1 cellular context compared by ENCODE assay signal in the genomic region with DNA sequence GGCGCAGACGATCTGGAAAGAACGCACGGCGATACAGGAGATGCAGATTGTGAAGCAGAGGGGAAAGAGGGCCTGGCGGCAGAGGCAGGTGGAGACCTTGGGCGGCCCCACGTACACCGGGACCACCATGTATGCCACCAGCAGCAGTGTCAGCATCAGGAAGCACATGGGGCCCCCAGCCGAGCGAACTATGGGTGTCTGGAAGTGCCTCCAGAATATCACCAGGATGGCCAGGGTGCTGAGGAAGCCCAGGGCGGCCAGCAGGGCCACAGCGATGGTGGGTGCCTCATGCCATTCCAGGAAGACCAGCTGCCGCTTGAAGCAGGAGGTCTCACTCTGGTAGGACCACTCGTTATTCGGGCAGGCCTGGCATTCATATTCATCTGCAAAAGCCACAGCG.
TF ChIP-seq lines count a peak whose summit lies in the region.

No MANE protein-coding gene starts in this region.

TF ChIP-seq in H1, 55 proteins besides CTCF, POLR2A, EP300 and RAD21:
- TF ChIP-seq NANOG (IDR thresholded peaks at IDR 0.05; ENCODE audit: insufficient read depth, low read depth, low read length, poor library complexity, severe bottlenecking) (no peak), TAF1 (IDR thresholded peaks at IDR 0.05; ENCODE audit: low read depth, low read length) (no peak), SIN3A (conservative IDR thresholded peaks at IDR 0.05 in 1 of 2, IDR thresholded peaks at IDR 0.05 in 1 of 2; ENCODE audit: low read depth in 1 of 2, low read length in 2 of 2) (no peak), HDAC6 (IDR thresholded peaks at IDR 0.05; ENCODE audit: low read depth, low read length) (no peak), TCF12 (IDR thresholded peaks at IDR 0.05; ENCODE audit: low read depth, low read length) (no peak), SAP30 (IDR thresholded peaks at IDR 0.05; ENCODE audit: insufficient read depth, insufficient replicate concordance, low read length) (no peak), SIRT6 (IDR thresholded peaks at IDR 0.05; ENCODE audit: low read length) (no peak), SRF (IDR thresholded peaks at IDR 0.05; ENCODE audit: low read depth, low read length) (no peak), TEAD4 (IDR thresholded peaks at IDR 0.05; ENCODE audit: low read depth, low read length) (no peak), HDAC2 (IDR thresholded peaks at IDR 0.05; ENCODE audit: borderline replicate concordance in 1 of 2, low read depth in 2 of 2, low read length in 2 of 2) (no peak), RBBP5 (IDR thresholded peaks at IDR 0.05; ENCODE audit: borderline replicate concordance, low read depth, low read length) (no peak), BCL11A (IDR thresholded peaks at IDR 0.05; ENCODE audit: low read depth in 2 of 2, low read length in 2 of 2) (no peak), SP4 (IDR thresholded peaks at IDR 0.05; ENCODE audit: low read length) (no peak), CTBP2 (IDR thresholded peaks at IDR 0.05; ENCODE audit: borderline replicate concordance, insufficient read depth, insufficient read length, low read length) (no peak), YY1 (IDR thresholded peaks at IDR 0.05; ENCODE audit: low read depth, low read length) (no peak), MAFK (IDR thresholded peaks at IDR 0.05; ENCODE audit: low read depth, low read length) (no peak), RXRA (IDR thresholded peaks at IDR 0.05; ENCODE audit: insufficient read depth, low read depth, low read length) (no peak), PHF8 (conservative IDR thresholded peaks at IDR 0.05; ENCODE audit: low read depth, low read length) (no peak)
